9 cellular contexts compared by ENCODE assay signal in genomic region chr16:72876221-72876620, GRCh38.
DNase-seq lines count a peak whose midpoint lies in the region; ATAC-seq, FAIRE-seq and TF ChIP-seq lines count a peak whose summit lies in the region.
"Had no signal": no experiment of that assay in that cellular context is flagged by ENCODE, and none has a peak within 500 bp of the region (broad histone marks: within the 10 kb centered on the region; RNA-seq: fewer than 3 reads in every experiment).

No MANE protein-coding gene starts in this region.

- no peak overlapping the region for H2AFZ ChIP-seq in astrocyte (ENCODE audit: low read depth, low read length)

- TF ChIP-seq CTCF in CD14-positive monocyte (IDR thresholded peaks at IDR 0.05) (no peak), astrocyte (IDR thresholded peaks at IDR 0.05; ENCODE audit: insufficient read depth, low read depth, low read length) (no peak)

- H3K79me2 ChIP-seq in astrocyte (ENCODE audit: insufficient read depth, low read length) = peaks cover 12% of the 10 kb centered on the region

- no peaks in the 10 kb centered on the region for H3K36me3 ChIP-seq in astrocyte (ENCODE audit: insufficient read depth, low read length)
- no peaks in the 10 kb centered on the region for H3K36me3 ChIP-seq in CD8-positive, alpha-beta memory T cell (ENCODE audit: insufficient read depth, low read length)

- no peaks in the 10 kb centered on the region for H3K27me3 ChIP-seq in astrocyte (ENCODE audit: insufficient read depth, low read length)
- no peaks in the 10 kb centered on the region for H3K27me3 ChIP-seq in CD8-positive, alpha-beta memory T cell (ENCODE audit: insufficient read depth, low read length, poor library complexity, severe bottlenecking)

- H3K4me3 ChIP-seq in astrocyte (ENCODE audit: insufficient read depth, low read depth, low read length) = no peak overlapping the region
- no peak overlapping the region for H3K4me3 ChIP-seq in CD8-positive, alpha-beta memory T cell (ENCODE audit: low read length)

- H3K27ac Mint-ChIP-seq in CD14-positive monocyte (peak overlapping the region; percentile 41 to 71 (median 60)), astrocyte (ENCODE audit: unreplicated experiment) (peak overlapping the region; percentile 72)
- no peak overlapping the region for H3K27ac Mint-ChIP-seq in CD8-positive, alpha-beta memory T cell
- H3K27ac Mint-ChIP-seq: activated naive CD4-positive, alpha-beta T cell treated with anti-CD3 and anti-CD28 coated beads, Interleukin-2, amount 50 U/mL, for 72 hours had no signal

- H3K4me1 ChIP-seq in astrocyte (ENCODE audit: insufficient read depth, low read length) = peaks cover 39% of the 10 kb centered on the region
- no peaks in the 10 kb centered on the region for H3K4me1 ChIP-seq in CD8-positive, alpha-beta memory T cell (ENCODE audit: insufficient read depth, low read length)

- DNase-seq in CD14-positive monocyte (ENCODE audit: low spot score) (peak; percentile 68), astrocyte (ENCODE audit: low read depth) (peak; percentile 94), myocyte (ENCODE audit: low read depth) (peak; percentile 79), NCI-H345 treated with DMSO at 0.1 percent for 48 hours (lab: John Stamatoyannopoulos, UW; ENCODE audit: unreplicated experiment) (no peak)
- DNase-seq in CD8-positive, alpha-beta memory T cell = no peak

- H3K27ac ChIP-seq in astrocyte (ENCODE audit: low read depth, low read length) = peak overlapping the region; percentile 88
- no peak overlapping the region for H3K27ac ChIP-seq in CD8-positive, alpha-beta memory T cell (ENCODE audit: low read depth, low read length)

- H3K4me3 Mint-ChIP-seq in CD14-positive monocyte (peak overlapping the region in 1 of 2 donors; percentile 27), astrocyte (ENCODE audit: unreplicated experiment) (no peak overlapping the region)
- no peak overlapping the region for H3K4me3 Mint-ChIP-seq in CD8-positive, alpha-beta memory T cell

- peak overlapping the region; percentile 70 for H3K4me2 ChIP-seq in astrocyte (ENCODE audit: low read length)

- POLR2A ChIA-PET in CD8-positive, alpha-beta memory T cell (lab: Charles Lee) = no interaction called here

- peak overlapping the region; percentile 14 for H3K9ac ChIP-seq in astrocyte (ENCODE audit: low read length)

- intact Hi-C loops in CD14-positive monocyte (cut with micrococcal nuclease) = no loop called here

- H3K27me3 Mint-ChIP-seq in CD14-positive monocyte (ENCODE audit: low read depth in 3 of 3) (peaks cover 0 to 1% (median 0%) of the 10 kb centered on the region in 3 donors), astrocyte (ENCODE audit: low read depth, unreplicated experiment) (no peaks in the 10 kb centered on the region)
- peaks cover 4 to 5% of the 10 kb centered on the region in 2 donors for H3K27me3 Mint-ChIP-seq in CD8-positive, alpha-beta memory T cell

- H3K4me1 Mint-ChIP-seq in CD14-positive monocyte (peaks cover 40% of the 10 kb centered on the region), astrocyte (ENCODE audit: low read depth, unreplicated experiment) (peaks cover 21% of the 10 kb centered on the region)
- peaks cover 0 to 1% (median 0%) of the 10 kb centered on the region in 3 donors for H3K4me1 Mint-ChIP-seq in CD8-positive, alpha-beta memory T cell

- H3K9me3 Mint-ChIP-seq in CD14-positive monocyte (peaks cover 0 to 3% (median 0%) of the 10 kb centered on the region in 7 donors), astrocyte (ENCODE audit: unreplicated experiment) (no peaks in the 10 kb centered on the region)
- H3K9me3 Mint-ChIP-seq in CD8-positive, alpha-beta memory T cell = peaks cover 0 to 4% (median 0%) of the 10 kb centered on the region in 5 donors
- H3K9me3 Mint-ChIP-seq: activated naive CD4-positive, alpha-beta T cell treated with anti-CD3 and anti-CD28 coated beads, Interleukin-2, amount 50 U/mL, for 72 hours had no signal

- FAIRE-seq in astrocyte (lab: Jason Lieb, UNC) = no peak

- peak; percentile 93 for ATAC-seq in HG03064 (IDR thresholded peaks at IDR 0.05; ENCODE audit: low read depth, unreplicated experiment)
- ATAC-seq in GM21381 (IDR thresholded peaks at IDR 0.05; ENCODE audit: unreplicated experiment) = no peak
- no peak for ATAC-seq in HG03196 (IDR thresholded peaks at IDR 0.05; ENCODE audit: unreplicated experiment)

- H4K20me1 ChIP-seq in astrocyte (ENCODE audit: insufficient read depth, low read length) = peaks cover 3% of the 10 kb centered on the region

- H3K36me3 Mint-ChIP-seq in CD14-positive monocyte (peaks cover 21 to 27% of the 10 kb centered on the region in 2 donors), astrocyte (ENCODE audit: low read depth, unreplicated experiment) (peaks cover 3% of the 10 kb centered on the region)
- no peaks in the 10 kb centered on the region for H3K36me3 Mint-ChIP-seq in CD8-positive, alpha-beta memory T cell
- H3K36me3 Mint-ChIP-seq: activated naive CD4-positive, alpha-beta T cell treated with anti-CD3 and anti-CD28 coated beads, Interleukin-2, amount 50 U/mL, for 72 hours had no signal

- CTCF ChIA-PET in CD8-positive, alpha-beta memory T cell (lab: Charles Lee) = no interaction called here

- no peaks in the 10 kb centered on the region for H3K9me3 ChIP-seq in astrocyte (ENCODE audit: insufficient read depth, low read depth, low read length)
- H3K9me3 ChIP-seq in CD8-positive, alpha-beta memory T cell (ENCODE audit: low read length) = no peaks in the 10 kb centered on the region

Comparison
In these comparisons a context has a peak if more than half of its experiments do, and no peak if none do; other contexts are left out.
1. DNase-seq: peak in CD14-positive monocyte (single experiment), astrocyte (single experiment) and myocyte (single experiment); none in CD8-positive, alpha-beta memory T cell (0 of 5) and NCI-H345 treated with DMSO at 0.1 percent for 48 hours (single experiment).
2. H3K27ac Mint-ChIP-seq: peak in CD14-positive monocyte (7 of 7) and astrocyte (single experiment); none in CD8-positive, alpha-beta memory T cell (0 of 8).